8 cellular contexts compared by ENCODE assay signal in genomic region chr10:130109796-130110235, GRCh38. TPM values are rescaled to one million over a fixed set of nuclear protein-coding genes. Genes with fewer than 3 reads are reported as not detected.
DNase-seq lines count a peak whose midpoint lies in the region; ATAC-seq and TF ChIP-seq lines count a peak whose summit lies in the region.

No MANE protein-coding gene starts in this region.

- H3K9me2 ChIP-seq in PC-3 (replicated peaks; ENCODE audit: low read length): no peaks in the 10 kb centered on the region

- no peaks in the 10 kb centered on the region for H3K9me3 Mint-ChIP-seq in IgD-negative memory B cell
- H3K9me3 Mint-ChIP-seq in activated T-helper 17 cell treated with anti-CD3 and anti-CD28 coated beads, Interleukin-2, amount 50 U/mL, for 72 hours: no peaks in the 10 kb centered on the region
- H3K9me3 Mint-ChIP-seq in naive thymus-derived CD8-positive, alpha-beta T cell: no peaks in the 10 kb centered on the region
- no peaks in the 10 kb centered on the region for H3K9me3 Mint-ChIP-seq in stimulated activated naive CD8-positive, alpha-beta T cell treated with anti-CD3 and anti-CD28 coated beads, Interleukin-15, amount 100 ng/mL, for 72 hours

- POLR2A ChIA-PET in PC-3 (lab: Charles Lee; ENCODE audit: unreplicated experiment): interaction anchor here (0.6 kb wide), 6 partner anchors 26 to 1943 kb away, joined by 3 to 9 read pairs (median 4); partner anchors contain the start of gene GLRX3
- POLR2A ChIA-PET in naive thymus-derived CD8-positive, alpha-beta T cell (lab: Charles Lee): interaction anchor here (0.7 to 3.9 kb wide), 13 partner anchors 8 to 1078 kb away, joined by 3 to 105 read pairs (median 11); partner anchors contain the start of genes GLRX3 and MGMT

- peak; percentile 70 for DNase-seq in DMS153 treated with DMSO at 0.1 percent for 48 hours (lab: John Stamatoyannopoulos, UW; ENCODE audit: unreplicated experiment)
- DNase-seq in PC-3: peak; percentile 80
- peak; percentile 86 for DNase-seq in fibroblast of mammary gland (ENCODE audit: low read depth)
- peak; percentile 52 to 88 (median 76) for DNase-seq in naive thymus-derived CD8-positive, alpha-beta T cell
- peak; percentile 69 to 70 for DNase-seq in stimulated activated naive CD8-positive, alpha-beta T cell treated with anti-CD3 and anti-CD28 coated beads, Interleukin-15, amount 100 ng/mL, for 72 hours

- peak overlapping the region; percentile 97 for H3K9ac ChIP-seq in PC-3 (ENCODE audit: low read length)

- TF ChIP-seq CTCF in PC-3 (conservative IDR thresholded peaks at IDR 0.05; ENCODE audit: low read depth, low read length) (peak; percentile 66), fibroblast of mammary gland (conservative IDR thresholded peaks at IDR 0.05; ENCODE audit: control insufficient read depth, insufficient read depth, low read depth, low read length) (peak; percentile 88)

- H3K9me3 ChIP-seq in PC-3 (ENCODE audit: low read length): no peaks in the 10 kb centered on the region

- peak overlapping the region; percentile 92 to 99 (median 95) for H3K27ac Mint-ChIP-seq in IgD-negative memory B cell
- H3K27ac Mint-ChIP-seq in activated T-helper 17 cell treated with anti-CD3 and anti-CD28 coated beads, Interleukin-2, amount 50 U/mL, for 72 hours: peak overlapping the region; percentile 85
- H3K27ac Mint-ChIP-seq in naive thymus-derived CD8-positive, alpha-beta T cell: peak overlapping the region; percentile 96 to 99 (median 97)
- H3K27ac Mint-ChIP-seq in stimulated activated naive CD8-positive, alpha-beta T cell treated with anti-CD3 and anti-CD28 coated beads, Interleukin-15, amount 100 ng/mL, for 72 hours: peak overlapping the region; percentile 96 to 99

- H3F3A ChIP-seq in PC-3 (ENCODE audit: low read length, unreplicated experiment): no peaks in the 10 kb centered on the region

- peak overlapping the region; percentile 83 for H2AFZ ChIP-seq in PC-3 (ENCODE audit: low read length)

- no peaks in the 10 kb centered on the region for H3K27me3 ChIP-seq in PC-3 (ENCODE audit: low read length)

- BruUV-seq in PC-3 (replicated peaks; lab: Mats Ljungman, UMichigan): TSS peak; percentile 80

- peak overlapping the region; percentile 92 for H3K4me3 ChIP-seq in PC-3 (ENCODE audit: low read length)
- H3K4me3 ChIP-seq in fibroblast of mammary gland (ENCODE audit: control insufficient read depth, low read depth, low read length): peak overlapping the region; percentile 74

- ATAC-seq in PC-3: peak; percentile 5
- ATAC-seq in activated T-helper 17 cell treated with anti-CD3 and anti-CD28 coated beads, Interleukin-2, amount 50 U/mL, for 72 hours (replicated peaks): no peak
- ATAC-seq in naive thymus-derived CD8-positive, alpha-beta T cell: no peak
- ATAC-seq in stimulated activated naive CD8-positive, alpha-beta T cell treated with anti-CD3 and anti-CD28 coated beads, Interleukin-15, amount 100 ng/mL, for 72 hours: no peak
- ATAC-seq in GM21786 (IDR thresholded peaks at IDR 0.05; ENCODE audit: unreplicated experiment): no peak

- CTCF ChIA-PET in PC-3 (lab: Charles Lee): interaction anchor here (0.7 to 1.5 kb wide), 4 partner anchors 18 to 220 kb away, joined by 4 to 7 read pairs (median 5); partner anchors contain the start of gene GLRX3

- H3K4me3 Mint-ChIP-seq in IgD-negative memory B cell: peak overlapping the region; percentile 91 to 99 (median 98)
- peak overlapping the region; percentile 92 for H3K4me3 Mint-ChIP-seq in activated T-helper 17 cell treated with anti-CD3 and anti-CD28 coated beads, Interleukin-2, amount 50 U/mL, for 72 hours
- H3K4me3 Mint-ChIP-seq in naive thymus-derived CD8-positive, alpha-beta T cell: peak overlapping the region; percentile 89 to 100 (median 99)
- H3K4me3 Mint-ChIP-seq in stimulated activated naive CD8-positive, alpha-beta T cell treated with anti-CD3 and anti-CD28 coated beads, Interleukin-15, amount 100 ng/mL, for 72 hours: peak overlapping the region; percentile 92 to 99

- H4K20me1 ChIP-seq in PC-3 (ENCODE audit: low read length): no peaks in the 10 kb centered on the region

- no peaks in the 10 kb centered on the region for H3K36me3 ChIP-seq in PC-3 (ENCODE audit: low read depth, low read length)

- intact Hi-C loops in PC-3 (cut with micrococcal nuclease): loop anchor here (2.0 to 10.0 kb wide), 2 partner anchors 27 to 145 kb away; partner anchors contain the start of gene EBF3

- H3K4me2 ChIP-seq in PC-3 (ENCODE audit: low read length): peak overlapping the region; percentile 99

- peaks cover 15 to 31% (median 29%) of the 10 kb centered on the region in 3 donors for H3K4me1 Mint-ChIP-seq in IgD-negative memory B cell
- peaks cover 32% of the 10 kb centered on the region for H3K4me1 Mint-ChIP-seq in activated T-helper 17 cell treated with anti-CD3 and anti-CD28 coated beads, Interleukin-2, amount 50 U/mL, for 72 hours
- H3K4me1 Mint-ChIP-seq in naive thymus-derived CD8-positive, alpha-beta T cell: peaks cover 24 to 55% (median 51%) of the 10 kb centered on the region in 4 donors
- peaks cover 52% of the 10 kb centered on the region for H3K4me1 Mint-ChIP-seq in stimulated activated naive CD8-positive, alpha-beta T cell treated with anti-CD3 and anti-CD28 coated beads, Interleukin-15, amount 100 ng/mL, for 72 hours

- H3K27me3 Mint-ChIP-seq in IgD-negative memory B cell: no peaks in the 10 kb centered on the region
- H3K27me3 Mint-ChIP-seq in activated T-helper 17 cell treated with anti-CD3 and anti-CD28 coated beads, Interleukin-2, amount 50 U/mL, for 72 hours: no peaks in the 10 kb centered on the region
- no peaks in the 10 kb centered on the region for H3K27me3 Mint-ChIP-seq in naive thymus-derived CD8-positive, alpha-beta T cell
- no peaks in the 10 kb centered on the region for H3K27me3 Mint-ChIP-seq in stimulated activated naive CD8-positive, alpha-beta T cell treated with anti-CD3 and anti-CD28 coated beads, Interleukin-15, amount 100 ng/mL, for 72 hours

- peaks cover 15% of the 10 kb centered on the region for H3K79me2 ChIP-seq in PC-3 (ENCODE audit: low read length)

- peak overlapping the region; percentile 78 for H3K27ac ChIP-seq in PC-3 (ENCODE audit: low read length)

- no peaks in the 10 kb centered on the region for H3K36me3 Mint-ChIP-seq in IgD-negative memory B cell
- H3K36me3 Mint-ChIP-seq in activated T-helper 17 cell treated with anti-CD3 and anti-CD28 coated beads, Interleukin-2, amount 50 U/mL, for 72 hours (ENCODE audit: low read depth): no peaks in the 10 kb centered on the region
- peaks cover 0 to 19% (median 3%) of the 10 kb centered on the region in 3 donors for H3K36me3 Mint-ChIP-seq in naive thymus-derived CD8-positive, alpha-beta T cell

- H3K4me1 ChIP-seq in PC-3 (ENCODE audit: insufficient read depth, low read length): peaks cover 13% of the 10 kb centered on the region

RNA-seq across cellular contexts. Expression of gene C10orf143, which starts 0.8 kb away (rescaled TPM):
- polyA plus RNA-seq in IgD-negative memory B cell: 21.1 TPM
- total RNA-seq in PC-3 (2014; rRNA removed): 0.29 TPM in 1 of 2 replicates, not detected in the other
- total RNA-seq in activated T-helper 17 cell treated with anti-CD3 and anti-CD28 coated beads, Interleukin-2, amount 50 U/mL, for 72 hours: 1 to 10 TPM in 1 of 2 donors, under 1 TPM in 1; 0.95 to 2.0 TPM
- total RNA-seq in naive thymus-derived CD8-positive, alpha-beta T cell: 10 to 100 TPM; 17.5 to 19.6 TPM
- 10 to 100 TPM; 28.6 to 48.1 (median 29.6) TPM for polyA plus RNA-seq in naive thymus-derived CD8-positive, alpha-beta T cell

RNA-seq across cellular contexts. Expression of gene GLRX3, which starts 26.4 kb away (rescaled TPM):
- 78.7 TPM for polyA plus RNA-seq in IgD-negative memory B cell
- 98.1 and 107 TPM in 2 replicates for total RNA-seq in PC-3 (2014; rRNA removed)
- 100 to 1,000 TPM in 1 of 2 donors, 10 to 100 TPM in 1; 66.7 to 112 TPM for total RNA-seq in activated T-helper 17 cell treated with anti-CD3 and anti-CD28 coated beads, Interleukin-2, amount 50 U/mL, for 72 hours
- total RNA-seq in naive thymus-derived CD8-positive, alpha-beta T cell: 10 to 100 TPM; 47.6 to 52.5 TPM
- polyA plus RNA-seq in naive thymus-derived CD8-positive, alpha-beta T cell: 10 to 100 TPM; 71.5 to 97.8 (median 81.8) TPM

Comparison
In these comparisons a context has a peak if more than half of its experiments do, and no peak if none do; other contexts are left out.
1. RNA of gene C10orf143, which starts 0.8 kb away (total RNA-seq): 17.5 to 19.6 TPM in naive thymus-derived CD8-positive, alpha-beta T cell; 0.95 to 2.0 TPM in activated T-helper 17 cell treated with anti-CD3 and anti-CD28 coated beads, Interleukin-2, amount 50 U/mL, for 72 hours and 0.29 TPM in PC-3; every median in the first group is over 4 times any median in the second.
2. Peak in every context shown above with its lines, with median percentiles within 50 percentile points of each other: DNase-seq, H3K27ac Mint-ChIP-seq and H3K4me3 Mint-ChIP-seq.